ENCODE assay signal across 18 cellular contexts in genomic region chrX:112852850-112853249, GRCh38. TPM values are rescaled to one million over a fixed set of nuclear protein-coding genes. Genes with fewer than 3 reads are reported as not detected.
A peak's percentile ranks its signal among the peaks of the same experiment; 100 is the strongest.
DNase-seq lines count a peak whose midpoint lies in the region; ATAC-seq and TF ChIP-seq lines count a peak whose summit lies in the region.
"Had no signal": no experiment of that assay in that cellular context is flagged by ENCODE, and none has a peak within 500 bp of the region (broad histone marks: within the 10 kb centered on the region; RNA-seq: fewer than 3 reads in every experiment).

No MANE protein-coding gene starts in this region.

- no peak overlapping the region for H3K9ac ChIP-seq in BLaER1 treated with 17β-estradiol and CSF1 and Interleukin-3, amounts not matched to agents 10 nM and 100 nM
- H3K9ac ChIP-seq in MM.1S (ENCODE audit: low read length): no peak overlapping the region
- H3K9ac ChIP-seq: GM23248 had no signal

- peak overlapping the region; percentile 94 for H3K27ac Mint-ChIP-seq in mesothelial cell of epicardium
- H3K27ac Mint-ChIP-seq in activated T-cell treated with anti-CD3 and anti-CD28 coated beads, Interleukin-2, amount 50 U/mL, for 24 hours: no peak overlapping the region

- no peak for ATAC-seq in GM21723 (IDR thresholded peaks at IDR 0.05; ENCODE audit: unreplicated experiment)
- ATAC-seq: A549, K562, PC-3 had no signal

- H3K4me1 ChIP-seq in BLaER1 treated with 17β-estradiol and CSF1 and Interleukin-3, amounts not matched to agents 10 nM and 100 nM: peaks cover 27 to 55% (median 47%) of the 10 kb centered on the region in 10 experiments
- H3K4me1 ChIP-seq in MM.1S (ENCODE audit: low read length) (peaks cover 16% of the 10 kb centered on the region), SJCRH30 (peaks cover 33% of the 10 kb centered on the region)
- H3K4me1 ChIP-seq: A549 had no signal

- DNase-seq in MM.1S (no peak), SJCRH30 (peak in 1 of 2 experiments; percentile 62), mesothelial cell of epicardium (ENCODE audit: low spot score in 2 of 2, unreplicated experiment in 2 of 2) (no peak), superior temporal gyrus (ENCODE audit: extremely low spot score) (no peak), NOMO-1 (lab: John Stamatoyannopoulos, UW; ENCODE audit: unreplicated experiment in 2 of 2) (no peak)
- no peak for DNase-seq in activated T-cell treated with anti-CD3 and anti-CD28 coated beads, Interleukin-2, amount 50 U/mL, for 24 hours
- DNase-seq: DMS79 treated with DMSO at 0.1 percent for 48 hours, GDM1, GM23248, NCI-H1092 treated with DMSO at 0.1 percent for 48 hours, NCI-H1694, NCI-H2107, PC-3 had no signal

- H3K36me3 Mint-ChIP-seq in mesothelial cell of epicardium: no peaks in the 10 kb centered on the region
- H3K36me3 Mint-ChIP-seq in activated T-cell treated with anti-CD3 and anti-CD28 coated beads, Interleukin-2, amount 50 U/mL, for 24 hours (ENCODE audit: low read depth): no peaks in the 10 kb centered on the region

- H3K27me3 Mint-ChIP-seq in mesothelial cell of epicardium (ENCODE audit: low read depth): no peaks in the 10 kb centered on the region
- H3K27me3 Mint-ChIP-seq in activated T-cell treated with anti-CD3 and anti-CD28 coated beads, Interleukin-2, amount 50 U/mL, for 24 hours: peaks cover 70% of the 10 kb centered on the region

- H3K4me3 ChIP-seq in BLaER1 treated with 17β-estradiol and CSF1 and Interleukin-3, amounts not matched to agents 10 nM and 100 nM: no peak overlapping the region
- H3K4me3 ChIP-seq in MM.1S (ENCODE audit: low read length) (no peak overlapping the region), SJCRH30 (peak overlapping the region; percentile 27)
- H3K4me3 ChIP-seq: A549, GM23248, K562 had no signal

- H3K36me3 ChIP-seq in BLaER1 treated with 17β-estradiol and CSF1 and Interleukin-3, amounts not matched to agents 10 nM and 100 nM: no peaks in the 10 kb centered on the region
- H3K36me3 ChIP-seq in MM.1S (replicated peaks; ENCODE audit: insufficient read depth, low read length) (no peaks in the 10 kb centered on the region), SJCRH30 (no peaks in the 10 kb centered on the region)

- peaks cover 19% of the 10 kb centered on the region for H3F3A ChIP-seq in MM.1S (ENCODE audit: insufficient read depth, low read length)

- peak overlapping the region; percentile 15 to 67 (median 56); a peak in 15 of 22 replicates for H3K4me2 ChIP-seq in BLaER1 treated with 17β-estradiol and CSF1 and Interleukin-3, amounts not matched to agents 10 nM and 100 nM
- peak overlapping the region; percentile 53; the same call in 1 of the 2 replicates for H3K4me2 ChIP-seq in MM.1S (ENCODE audit: low read depth, low read length)
- H3K4me2 ChIP-seq: A549 had no signal

- no peak overlapping the region; a peak in 1 of 22 replicates for H3K27ac ChIP-seq in BLaER1 treated with 17β-estradiol and CSF1 and Interleukin-3, amounts not matched to agents 10 nM and 100 nM
- H3K27ac ChIP-seq in MM.1S (ENCODE audit: low read length) (no peak overlapping the region), SJCRH30 (peak overlapping the region; percentile 22; the same call in 1 of the 2 replicates)
- H3K27ac ChIP-seq: A549, GM23248, HL-60 had no signal

- H2AFZ ChIP-seq in MM.1S (ENCODE audit: low read length): no peak overlapping the region
- H2AFZ ChIP-seq: GM23248 had no signal

- TF ChIP-seq CTCF in MM.1S (IDR thresholded peaks at IDR 0.05; ENCODE audit: low read length): no peak
- no peak for TF ChIP-seq CTCF in mesothelial cell of epicardium (IDR thresholded peaks at IDR 0.05; ENCODE audit: unreplicated experiment)

- no peaks in the 10 kb centered on the region for H4K20me1 ChIP-seq in BLaER1 treated with 17β-estradiol and CSF1 and Interleukin-3, amounts not matched to agents 10 nM and 100 nM
- 0 out of 2 replicates have a peak, but pooled peaks cover 3% of the 10 kb centered on the region for H4K20me1 ChIP-seq in MM.1S (ENCODE audit: insufficient read depth, low read length)

- H3K9me3 Mint-ChIP-seq in mesothelial cell of epicardium: no peaks in the 10 kb centered on the region
- no peaks in the 10 kb centered on the region for H3K9me3 Mint-ChIP-seq in activated T-cell treated with anti-CD3 and anti-CD28 coated beads, Interleukin-2, amount 50 U/mL, for 24 hours

- peaks cover 70 to 100% (median 94%) of the 10 kb centered on the region in 11 experiments for H3K27me3 ChIP-seq in BLaER1 treated with 17β-estradiol and CSF1 and Interleukin-3, amounts not matched to agents 10 nM and 100 nM
- H3K27me3 ChIP-seq in MM.1S (replicated peaks; ENCODE audit: insufficient read depth, low read length) (peaks cover 32% of the 10 kb centered on the region), SJCRH30 (no peaks in the 10 kb centered on the region)

- peaks cover 0 to 7% (median 0%) of the 10 kb centered on the region in 11 experiments; a peak in 4 of 22 replicates for H3K9me3 ChIP-seq in BLaER1 treated with 17β-estradiol and CSF1 and Interleukin-3, amounts not matched to agents 10 nM and 100 nM (replicated peaks in 1 of 11)
- H3K9me3 ChIP-seq in MM.1S (replicated peaks; ENCODE audit: insufficient read depth, low read length) (no peaks in the 10 kb centered on the region), SJCRH30 (replicated peaks) (no peaks in the 10 kb centered on the region; the same call in 1 of the 2 replicates)
- H3K9me3 ChIP-seq: A549 had no signal

- H3K4me3 Mint-ChIP-seq in mesothelial cell of epicardium: peak overlapping the region; percentile 16
- H3K4me3 Mint-ChIP-seq in activated T-cell treated with anti-CD3 and anti-CD28 coated beads, Interleukin-2, amount 50 U/mL, for 24 hours: no peak overlapping the region

- H3K79me2 ChIP-seq in MM.1S (ENCODE audit: low read length): no peaks in the 10 kb centered on the region

- H3K4me1 Mint-ChIP-seq in mesothelial cell of epicardium: peaks cover 67% of the 10 kb centered on the region
- H3K4me1 Mint-ChIP-seq in activated T-cell treated with anti-CD3 and anti-CD28 coated beads, Interleukin-2, amount 50 U/mL, for 24 hours (ENCODE audit: low read depth): peaks cover 13% of the 10 kb centered on the region

- no peaks in the 10 kb centered on the region for H3K9me2 ChIP-seq in MM.1S (replicated peaks; ENCODE audit: insufficient read depth, low read length)

RNA-seq across cellular contexts. Expression of gene AMOT, which starts 12.2 kb away (rescaled TPM):
- total RNA-seq in SJCRH30 (2014; rRNA removed; shearing (Covaris generic)): 42.7 and 43.2 TPM in 2 replicates
- total RNA-seq in mesothelial cell of epicardium: 343 to 361 TPM (median 359 TPM) in 3 replicates
